30 cellular contexts compared by ENCODE assay signal in the genomic region with DNA sequence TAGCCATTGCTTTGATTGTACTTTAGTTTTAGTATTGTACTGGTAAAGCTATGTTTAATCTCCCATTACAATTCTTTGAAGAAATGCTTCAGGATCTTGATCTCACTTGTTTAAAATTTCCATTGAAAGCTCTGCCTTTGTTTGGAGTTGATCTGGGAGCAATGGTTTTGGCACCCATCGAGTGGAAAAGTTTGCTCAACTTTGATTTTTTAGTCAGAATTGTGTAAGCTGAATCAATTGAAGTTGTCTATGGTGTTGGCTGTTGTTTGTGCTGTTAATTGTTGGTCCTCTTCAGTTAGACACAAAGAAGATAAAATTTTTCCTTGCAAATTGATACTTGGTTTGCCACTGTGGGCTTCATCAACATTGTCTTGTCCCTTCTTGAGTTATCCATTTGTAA.
"Had no signal": no experiment of that assay in that cellular context is flagged by ENCODE, and none has a peak within 500 bp of the region (broad histone marks: within the 10 kb centered on the region; RNA-seq: fewer than 3 reads in every experiment).

No MANE protein-coding gene starts in this region.

- H3K79me2 ChIP-seq: parathyroid adenoma had no signal

- H3K36me3 ChIP-seq: neural progenitor cell, ovary, uterus had no signal

- ATAC-seq: natural killer cell; psoas muscle; right cardiac atrium; stimulated activated memory B cell treated with anti-CD40 and anti-IgM and Interleukin-4, amounts not matched to agents 10 μg/mL and 1 μg/mL and 100 μg/mL, for 72 hours; stimulated activated naive CD8-positive, alpha-beta T cell treated with anti-CD3 and anti-CD28 coated beads, Interleukin-15, amount 100 ng/mL, for 72 hours; stimulated activated naive CD8-positive, alpha-beta T cell treated with anti-CD3 and anti-CD28 coated beads, Interleukin-15, Interleukin-2, amounts not matched to agents 100 U/mL and 50 U/mL, for 24 hours; upper lobe of right lung had no signal

- H3K27me3 ChIP-seq: neural progenitor cell, ovary, right lobe of liver, sigmoid colon, suprapubic skin, testis, tibial artery, transverse colon, upper lobe of right lung, uterus had no signal

- H3K4me2 ChIP-seq: neural progenitor cell had no signal

- H3K27ac Mint-ChIP-seq: natural killer cell; nephron; neural progenitor cell; progenitor cell of endocrine pancreas; stimulated activated memory B cell treated with anti-CD40 and anti-IgM and Interleukin-4, amounts not matched to agents 10 μg/mL and 1 μg/mL and 100 μg/mL, for 72 hours; stimulated activated naive CD8-positive, alpha-beta T cell treated with anti-CD3 and anti-CD28 coated beads, Interleukin-15, amount 100 ng/mL, for 72 hours; type B pancreatic cell had no signal

- FAIRE-seq: small intestine had no signal

- H3K9me3 Mint-ChIP-seq: natural killer cell; nephron; neural progenitor cell; stimulated activated memory B cell treated with anti-CD40 and anti-IgM and Interleukin-4, amounts not matched to agents 10 μg/mL and 1 μg/mL and 100 μg/mL, for 72 hours; stimulated activated naive CD8-positive, alpha-beta T cell treated with anti-CD3 and anti-CD28 coated beads, Interleukin-15, amount 100 ng/mL, for 72 hours; type B pancreatic cell had no signal

- H3K9ac ChIP-seq: neural progenitor cell, parathyroid adenoma had no signal

- H3K4me1 ChIP-seq: neural progenitor cell, parathyroid adenoma, psoas muscle, right lobe of liver, sigmoid colon, suprapubic skin, testis, tibial artery, transverse colon, upper lobe of right lung, uterus had no signal

- H3K4me3 Mint-ChIP-seq: natural killer cell; nephron; neural progenitor cell; stimulated activated memory B cell treated with anti-CD40 and anti-IgM and Interleukin-4, amounts not matched to agents 10 μg/mL and 1 μg/mL and 100 μg/mL, for 72 hours; stimulated activated naive CD8-positive, alpha-beta T cell treated with anti-CD3 and anti-CD28 coated beads, Interleukin-15, amount 100 ng/mL, for 72 hours; type B pancreatic cell had no signal

- H3K9me3 ChIP-seq: ovary, psoas muscle, right lobe of liver, sigmoid colon, suprapubic skin, testis, tibial artery, transverse colon, upper lobe of right lung, uterus had no signal

- H3K27me3 Mint-ChIP-seq: progenitor cell of endocrine pancreas; stimulated activated memory B cell treated with anti-CD40 and anti-IgM and Interleukin-4, amounts not matched to agents 10 μg/mL and 1 μg/mL and 100 μg/mL, for 72 hours; stimulated activated naive CD8-positive, alpha-beta T cell treated with anti-CD3 and anti-CD28 coated beads, Interleukin-15, amount 100 ng/mL, for 72 hours; type B pancreatic cell had no signal

- H3K4me3 ChIP-seq: neural progenitor cell, ovary, psoas muscle, right lobe of liver, sigmoid colon, suprapubic skin, testis, tibial artery, transverse colon, upper lobe of right lung, uterus had no signal

- H2AFZ ChIP-seq: neural progenitor cell, parathyroid adenoma had no signal

- H3K27ac ChIP-seq: neural progenitor cell, ovary, parathyroid adenoma, psoas muscle, right lobe of liver, sigmoid colon, suprapubic skin, testis, tibial artery, transverse colon, upper lobe of right lung, uterus had no signal

- DNase-seq: natural killer cell; occipital lobe; ovary; posterior cingulate gyrus; psoas muscle; right lobe of liver; sigmoid colon; small intestine; stimulated activated CD4-positive, alpha-beta T cell treated with anti-CD3 and anti-CD28 coated beads, Interleukin-12 subunit alpha, Interleukin-12 subunit beta, amount 100 ng/mL, for 4 hours; stimulated activated CD4-positive, alpha-beta T cell treated with anti-CD3 and anti-CD28 coated beads, Interleukin-1b, Interleukin-23, amount 100 ng/mL, for 48 hours; stimulated activated CD4-positive, alpha-beta T cell treated with anti-CD3 and anti-CD28 coated beads, Interleukin-4, amount 100 ng/mL, for 1 hour; stimulated activated CD4-positive, alpha-beta T cell treated with anti-CD3 and anti-CD28 coated beads, Interleukin-4, amount 100 ng/mL, for 4 hours; stimulated activated CD8-positive, alpha-beta memory T cell treated with anti-CD3 and anti-CD28 coated beads, Interleukin-4, amount 100 ng/mL, for 48 hours; stimulated activated naive CD4-positive, alpha-beta T cell; stimulated activated naive CD8-positive, alpha-beta T cell treated with anti-CD3 and anti-CD28 coated beads, Interleukin-15, amount 100 ng/mL, for 72 hours; stimulated activated naive CD8-positive, alpha-beta T cell treated with anti-CD3 and anti-CD28 coated beads, Interleukin-15, Interleukin-2, amounts not matched to agents 100 U/mL and 50 U/mL, for 24 hours; substantia nigra; testis; tibial artery; transverse colon; upper lobe of right lung; uterus had no signal

- H3K4me1 Mint-ChIP-seq: nephron; neural progenitor cell; stimulated activated memory B cell treated with anti-CD40 and anti-IgM and Interleukin-4, amounts not matched to agents 10 μg/mL and 1 μg/mL and 100 μg/mL, for 72 hours; stimulated activated naive CD8-positive, alpha-beta T cell treated with anti-CD3 and anti-CD28 coated beads, Interleukin-15, amount 100 ng/mL, for 72 hours had no signal
